In the genomic region with DNA sequence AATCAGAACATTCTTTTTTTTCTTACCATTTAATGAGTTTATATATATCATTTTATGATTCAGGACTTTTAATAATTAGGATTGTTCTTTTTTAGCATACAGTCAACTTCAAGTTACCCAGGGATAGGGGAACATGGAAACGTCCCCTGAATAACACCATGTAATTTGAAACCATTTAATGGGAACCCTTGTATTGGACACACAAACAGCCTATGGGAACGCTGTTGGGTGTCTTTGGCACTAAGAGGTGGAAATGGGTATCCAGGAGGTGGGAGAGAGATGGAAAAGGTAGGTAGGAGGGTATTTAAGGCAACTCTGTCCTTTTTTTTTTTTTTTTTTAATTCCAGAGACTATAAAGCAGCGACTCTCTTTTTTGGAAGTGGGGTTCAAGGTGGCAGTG, we compare ENCODE assay signal across 8 cellular contexts. TPM values are rescaled to one million over a fixed set of nuclear protein-coding genes. Genes with fewer than 3 reads are reported as not detected.
DNase-seq lines count a peak whose midpoint lies in the region; ATAC-seq and TF ChIP-seq lines count a peak whose summit lies in the region.

No MANE protein-coding gene starts in this region.

- H3K4me3 Mint-ChIP-seq in type B pancreatic cell, result peak overlapping the region; percentile 20

- H3K36me3 Mint-ChIP-seq in type B pancreatic cell, result peaks cover 6% of the 10 kb centered on the region

- no peaks in the 10 kb centered on the region for H3K27me3 ChIP-seq in left ventricle myocardium inferior (ENCODE audit: low read depth)
- H3K27me3 ChIP-seq in fibroblast of lung (ENCODE audit: control insufficient read depth, insufficient read depth, low read length), result no peaks in the 10 kb centered on the region

- H3K27ac Mint-ChIP-seq in type B pancreatic cell, result peak overlapping the region; percentile 53

- no peaks in the 10 kb centered on the region for H3K9me3 ChIP-seq in left ventricle myocardium inferior (replicated peaks)
- H3K9me3 ChIP-seq in fibroblast of lung (ENCODE audit: control insufficient read depth, insufficient read depth, low read depth, low read length), result no peaks in the 10 kb centered on the region

- H2AFZ ChIP-seq in fibroblast of lung (ENCODE audit: low read length), result no peak overlapping the region

- H3K4me1 Mint-ChIP-seq in type B pancreatic cell (ENCODE audit: unreplicated experiment), result peaks cover 22% of the 10 kb centered on the region

- H3K4me1 ChIP-seq in left ventricle myocardium inferior (peaks cover 89% of the 10 kb centered on the region), fibroblast of lung (ENCODE audit: control insufficient read depth, extremely low read depth, insufficient read depth, low read length) (no peaks in the 10 kb centered on the region)

- H3K79me2 ChIP-seq in fibroblast of lung (ENCODE audit: control insufficient read depth, insufficient read depth, low read length), result peaks cover 71% of the 10 kb centered on the region

- no peak overlapping the region for H3K27ac ChIP-seq in left ventricle myocardium inferior (replicated peaks)
- H3K27ac ChIP-seq in RWPE1, result no peak overlapping the region
- H3K27ac ChIP-seq in fibroblast of lung (ENCODE audit: insufficient read depth, low read length), result no peak overlapping the region

- POLR2A ChIA-PET in RWPE1 (lab: Yijun Ruan, JAX; ENCODE audit: low non-redundant PET), result no interaction called here

- intact Hi-C loops in left ventricle myocardium inferior (cut with micrococcal nuclease) (no loop called here), Right ventricle myocardium superior (cut with DNase I) (no loop called here)

- H3K36me3 ChIP-seq in left ventricle myocardium inferior, result peaks cover 13% of the 10 kb centered on the region
- no peaks in the 10 kb centered on the region for H3K36me3 ChIP-seq in fibroblast of lung (ENCODE audit: control insufficient read depth, insufficient read depth, low read length)

- no peak overlapping the region for H3K4me2 ChIP-seq in fibroblast of lung (ENCODE audit: extremely low read depth, insufficient read depth, low read length)

- H3K9ac ChIP-seq in fibroblast of lung (ENCODE audit: insufficient read depth, low read length), result no peak overlapping the region

- peak overlapping the region; percentile 93 for H3K4me3 ChIP-seq in left ventricle myocardium inferior
- H3K4me3 ChIP-seq in fibroblast of lung (replicated peaks in 1 of 4; ENCODE audit: control extremely low read depth in 1 of 4, insufficient read depth in 1 of 4, low read depth in 3 of 4, low read length in 4 of 4), result peak overlapping the region in 2 of 4 experiments; percentile 81 to 85

- CTCF ChIA-PET in RWPE1 (lab: Yijun Ruan, JAX), result no interaction called here

- ATAC-seq in Right ventricle myocardium superior (ENCODE audit: poor library complexity) (no peak), HG03457 (IDR thresholded peaks at IDR 0.05; ENCODE audit: unreplicated experiment) (no peak), GM18909 (IDR thresholded peaks at IDR 0.05; ENCODE audit: poor library complexity, unreplicated experiment) (no peak)

- no peak for DNase-seq in left ventricle myocardium inferior
- DNase-seq in Right ventricle myocardium superior, result no peak
- DNase-seq in RWPE1 (ENCODE audit: low spot score), result peak; percentile 26
- DNase-seq in fibroblast of lung (ENCODE audit: low read depth in 2 of 2), result peak; percentile 16
- no peak for DNase-seq in type B pancreatic cell (ENCODE audit: extremely low spot score, unreplicated experiment)
- no peak for DNase-seq in NCI-H2029 (lab: John Stamatoyannopoulos, UW)

- peaks cover 4% of the 10 kb centered on the region for H4K20me1 ChIP-seq in fibroblast of lung (ENCODE audit: control insufficient read depth, extremely low read depth, insufficient read depth, low read length)

- no peaks in the 10 kb centered on the region for H3K9me3 Mint-ChIP-seq in type B pancreatic cell

- TF ChIP-seq CTCF in left ventricle myocardium inferior (IDR thresholded peaks at IDR 0.05; ENCODE audit: borderline replicate concordance) (no peak), RWPE1 (conservative IDR thresholded peaks at IDR 0.05; ENCODE audit: low read depth) (no peak), fibroblast of lung (conservative IDR thresholded peaks at IDR 0.05 in 1 of 2, IDR thresholded peaks at IDR 0.05 in 1 of 2; ENCODE audit: low read depth in 1 of 2, low read length in 2 of 2) (no peak), type B pancreatic cell (conservative IDR thresholded peaks at IDR 0.05) (no peak)

- H3K27me3 Mint-ChIP-seq in type B pancreatic cell, result no peaks in the 10 kb centered on the region

RNA-seq across cellular contexts. Expression of gene LUC7L2, which starts 2.6 kb away (rescaled TPM):
- total RNA-seq in left ventricle myocardium inferior (45.2 TPM), Right ventricle myocardium superior (45.2 TPM), fibroblast of lung (33.4 and 38.5 TPM in 2 replicates), type B pancreatic cell (ENCODE audit: low replicate concordance) (83.5 and 90.0 TPM in 2 replicates)
- 45.0 and 48.7 TPM in 2 replicates for polyA plus RNA-seq in fibroblast of lung
- polyA plus RNA-seq in fibroblast of lung (2012), result 33.7 and 35.3 TPM in 2 replicates
- polyA minus RNA-seq in fibroblast of lung (ENCODE audit: low replicate concordance), result 8.4 and 12.2 TPM in 2 replicates

RNA-seq across cellular contexts. Expression of gene FMC1, which starts 21.2 kb away (rescaled TPM):
- total RNA-seq in left ventricle myocardium inferior (49.0 TPM), Right ventricle myocardium superior (55.3 TPM), fibroblast of lung (11.0 and 23.0 TPM in 2 replicates), type B pancreatic cell (ENCODE audit: low replicate concordance) (13.9 and 15.2 TPM in 2 replicates)
- 10.1 and 14.0 TPM in 2 replicates for polyA plus RNA-seq in fibroblast of lung
- 18.9 and 24.5 TPM in 2 replicates for polyA plus RNA-seq in fibroblast of lung (2012)
- 0.59 and 1.6 TPM in 2 replicates for polyA minus RNA-seq in fibroblast of lung (ENCODE audit: low replicate concordance)

Comparison
In these comparisons a context has a peak if more than half of its experiments do, and no peak if none do; other contexts are left out.
1. DNase-seq: peak in RWPE1 (single experiment) and fibroblast of lung (2 of 2); none in left ventricle myocardium inferior (single experiment), Right ventricle myocardium superior (single experiment), type B pancreatic cell (single experiment) and NCI-H2029 (single experiment).